ENCODE assay signal across 22 cellular contexts in the genomic region with DNA sequence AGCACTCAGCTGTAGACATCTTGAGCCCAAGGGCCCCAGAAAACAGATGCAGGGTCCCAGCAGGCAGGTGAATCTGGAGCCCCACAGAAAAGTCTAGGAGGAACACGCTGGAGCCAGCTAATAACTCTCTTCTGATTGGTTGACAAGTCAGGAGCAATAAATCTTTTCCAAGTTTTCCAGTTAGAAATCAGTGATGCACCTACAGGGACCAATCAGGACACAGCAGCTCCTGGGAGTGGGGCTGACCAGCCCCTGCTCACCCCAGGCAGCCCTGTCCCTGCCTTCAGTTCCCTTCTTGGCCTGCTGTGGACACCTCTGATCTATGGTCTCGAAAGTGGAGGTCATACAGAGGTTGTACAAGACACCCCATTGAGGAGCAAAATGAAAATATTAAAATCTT.
"Had no signal": no experiment of that assay in that cellular context is flagged by ENCODE, and none has a peak within 500 bp of the region (broad histone marks: within the 10 kb centered on the region; RNA-seq: fewer than 3 reads in every experiment).

No MANE protein-coding gene starts in this region.

- H3K4me2 ChIP-seq: KMS-11 had no signal

- DNase-seq: Kasumi-1, MV-4-11, NCI-H1048, NCI-H1105, NCI-H1417, NCI-H1436 treated with DMSO at 0.1 percent for 48 hours, NCI-H1694, NCI-H187 treated with DMSO at 0.1 percent for 48 hours, NCI-H2029 treated with DMSO at 0.1 percent for 48 hours, NCI-H2171 treated with DMSO at 0.1 percent for 48 hours, NCI-H2227 treated with DMSO at 0.1 percent for 48 hours, NCI-H446, NCI-H510A, NCI-H524 treated with DMSO at 0.1 percent for 48 hours, NCI-H69, NCI-H774, Right ventricle myocardium superior, RPMI8226, SIG-M5 had no signal

- H3K27ac ChIP-seq: KMS-11, SJSA1, SK-N-MC had no signal

- H3K4me3 ChIP-seq: SJSA1, SK-N-MC had no signal

- H3K9me3 ChIP-seq: SJSA1 had no signal

- H3K27me3 ChIP-seq: SJSA1 had no signal

- H3K9ac ChIP-seq: KMS-11 had no signal

- H3K36me3 ChIP-seq: SJSA1 had no signal
